ENCODE assay signal across 18 cellular contexts in genomic region chr19:46361915-46362314, GRCh38. TPM values are rescaled to one million over a fixed set of nuclear protein-coding genes. Genes with fewer than 3 reads are reported as not detected.
A peak's percentile ranks its signal among the peaks of the same experiment; 100 is the strongest.
DNase-seq lines count a peak whose midpoint lies in the region; ATAC-seq and TF ChIP-seq lines count a peak whose summit lies in the region.
"Had no signal": no experiment of that assay in that cellular context is flagged by ENCODE, and none has a peak within 500 bp of the region (broad histone marks: within the 10 kb centered on the region; RNA-seq: fewer than 3 reads in every experiment).

No MANE protein-coding gene starts in this region.

- H3K9me3 Mint-ChIP-seq in activated CD8-positive, alpha-beta memory T cell treated with anti-CD3 and anti-CD28 coated beads, Interleukin-2, amount 10 ng/mL, durations not matched to agents 7 days and 5 days (ENCODE audit: low read depth): no peaks in the 10 kb centered on the region
- H3K9me3 Mint-ChIP-seq in activated naive CD8-positive, alpha-beta T cell treated with anti-CD3 and anti-CD28 coated beads, Interleukin-2, amount 50 U/mL, for 24 hours: no peaks in the 10 kb centered on the region
- no peaks in the 10 kb centered on the region for H3K9me3 Mint-ChIP-seq in natural killer cell
- H3K9me3 Mint-ChIP-seq: dendritic cell treated with granulocyte-macrophage colony-stimulating factor and Interleukin-4, amounts not matched to agents 40 ng/mL and 50 ng/mL, for 4 days; GM23338; neural crest cell had no signal

- ATAC-seq in activated CD8-positive, alpha-beta memory T cell treated with anti-CD3 and anti-CD28 coated beads, Interleukin-2, amount 10 ng/mL, durations not matched to agents 7 days and 5 days: peak; percentile 69
- ATAC-seq in activated naive CD8-positive, alpha-beta T cell treated with anti-CD3 and anti-CD28 coated beads, Interleukin-2, amount 50 U/mL, for 24 hours: no peak
- peak; percentile 74 to 87 (median 75) for ATAC-seq in natural killer cell
- no peak for ATAC-seq in upper lobe of left lung (ENCODE audit: low FRiP score in 2 of 2)
- ATAC-seq: esophagus mucosa, GM23338 had no signal

- intact Hi-C loops in natural killer cell (cut with micrococcal nuclease): loop anchor here (5.0 kb wide), 1 partner anchor 95 kb away; no protein-coding TSS in a partner anchor

- peaks cover 34% of the 10 kb centered on the region for H3K4me1 Mint-ChIP-seq in activated CD8-positive, alpha-beta memory T cell treated with anti-CD3 and anti-CD28 coated beads, Interleukin-2, amount 10 ng/mL, durations not matched to agents 7 days and 5 days
- peaks cover 32% of the 10 kb centered on the region for H3K4me1 Mint-ChIP-seq in activated naive CD8-positive, alpha-beta T cell treated with anti-CD3 and anti-CD28 coated beads, Interleukin-2, amount 50 U/mL, for 24 hours
- peaks cover 46 to 52% of the 10 kb centered on the region in 2 donors for H3K4me1 Mint-ChIP-seq in natural killer cell
- H3K4me1 Mint-ChIP-seq: neural crest cell had no signal

- TF ChIP-seq CTCF in KMS-11 (conservative IDR thresholded peaks at IDR 0.05; ENCODE audit: low read depth, low read length): no peak
- no peak for TF ChIP-seq CTCF in natural killer cell (IDR thresholded peaks at IDR 0.05)
- no peak for TF ChIP-seq CTCF in upper lobe of left lung (IDR thresholded peaks at IDR 0.05)

- CTCF ChIA-PET in activated CD8-positive, alpha-beta memory T cell treated with anti-CD3 and anti-CD28 coated beads, Interleukin-2, amount 10 ng/mL, durations not matched to agents 7 days and 5 days (lab: Charles Lee): interaction anchor here (0.7 to 1.9 kb wide), 4 partner anchors 11 to 248 kb away, joined by 3 to 11 read pairs (median 3); partner anchors contain the start of gene PPP5C

- H3K27me3 Mint-ChIP-seq in activated CD8-positive, alpha-beta memory T cell treated with anti-CD3 and anti-CD28 coated beads, Interleukin-2, amount 10 ng/mL, durations not matched to agents 7 days and 5 days: no peaks in the 10 kb centered on the region
- H3K27me3 Mint-ChIP-seq in activated naive CD8-positive, alpha-beta T cell treated with anti-CD3 and anti-CD28 coated beads, Interleukin-2, amount 50 U/mL, for 24 hours: no peaks in the 10 kb centered on the region
- H3K27me3 Mint-ChIP-seq in natural killer cell (ENCODE audit: low read depth in 2 of 2): no peaks in the 10 kb centered on the region
- H3K27me3 Mint-ChIP-seq: dendritic cell treated with granulocyte-macrophage colony-stimulating factor and Interleukin-4, amounts not matched to agents 40 ng/mL and 50 ng/mL, for 4 days had no signal

- peaks cover 2% of the 10 kb centered on the region; the same call in 1 of the 2 replicates for H3K36me3 ChIP-seq in KMS-11 (ENCODE audit: insufficient read depth)
- peaks cover 0 to 48% (median 29%) of the 10 kb centered on the region in 4 donors for H3K36me3 ChIP-seq in upper lobe of left lung

- H3K27ac Mint-ChIP-seq in activated CD8-positive, alpha-beta memory T cell treated with anti-CD3 and anti-CD28 coated beads, Interleukin-2, amount 10 ng/mL, durations not matched to agents 7 days and 5 days: peak overlapping the region; percentile 78
- H3K27ac Mint-ChIP-seq in activated naive CD8-positive, alpha-beta T cell treated with anti-CD3 and anti-CD28 coated beads, Interleukin-2, amount 50 U/mL, for 24 hours: peak overlapping the region; percentile 53
- H3K27ac Mint-ChIP-seq in natural killer cell: peak overlapping the region; percentile 27 to 85
- H3K27ac Mint-ChIP-seq: dendritic cell treated with granulocyte-macrophage colony-stimulating factor and Interleukin-4, amounts not matched to agents 40 ng/mL and 50 ng/mL, for 4 days; GM23338 had no signal

- H3K27ac ChIP-seq in KMS-11: no peak overlapping the region
- no peak overlapping the region for H3K27ac ChIP-seq in upper lobe of left lung

- H3K4me3 ChIP-seq in KMS-11 (IDR thresholded peaks at IDR 0.05; ENCODE audit: insufficient read depth, low read depth, low read length): no peak overlapping the region
- no peak overlapping the region for H3K4me3 ChIP-seq in upper lobe of left lung
- H3K4me3 ChIP-seq: GM23338, lung had no signal

- no peak overlapping the region for H3K9ac ChIP-seq in KMS-11

- 51 to 64% methylated on average over 2 of the region's 2 CpGs for WGBS in upper lobe of left lung, 2 donors

- H3K4me1 ChIP-seq in KMS-11 (ENCODE audit: low read depth, poor library complexity, severe bottlenecking) (peaks cover 19% of the 10 kb centered on the region), upper lobe of left lung (no peaks in the 10 kb centered on the region)

- peaks cover 5% of the 10 kb centered on the region for H4K20me1 ChIP-seq in KMS-11 (ENCODE audit: insufficient read depth)

- H3K4me2 ChIP-seq in KMS-11: peak overlapping the region; percentile 39; the same call in 1 of the 2 replicates
- H3K4me2 ChIP-seq: GM23338 had no signal

- H3K4me3 Mint-ChIP-seq in activated CD8-positive, alpha-beta memory T cell treated with anti-CD3 and anti-CD28 coated beads, Interleukin-2, amount 10 ng/mL, durations not matched to agents 7 days and 5 days: peak overlapping the region; percentile 68
- H3K4me3 Mint-ChIP-seq in activated naive CD8-positive, alpha-beta T cell treated with anti-CD3 and anti-CD28 coated beads, Interleukin-2, amount 50 U/mL, for 24 hours: peak overlapping the region; percentile 40
- H3K4me3 Mint-ChIP-seq in natural killer cell: peak overlapping the region; percentile 92
- H3K4me3 Mint-ChIP-seq: dendritic cell treated with granulocyte-macrophage colony-stimulating factor and Interleukin-4, amounts not matched to agents 40 ng/mL and 50 ng/mL, for 4 days; GM23338; neural crest cell had no signal

- H3K27me3 ChIP-seq in KMS-11 (ENCODE audit: insufficient read depth, low read depth) (no peaks in the 10 kb centered on the region), upper lobe of left lung (no peaks in the 10 kb centered on the region)

- no peak overlapping the region for H2AFZ ChIP-seq in KMS-11 (ENCODE audit: low read depth)
- H2AFZ ChIP-seq: GM23338 had no signal

- H3K36me3 Mint-ChIP-seq in activated CD8-positive, alpha-beta memory T cell treated with anti-CD3 and anti-CD28 coated beads, Interleukin-2, amount 10 ng/mL, durations not matched to agents 7 days and 5 days: peaks cover 20% of the 10 kb centered on the region
- peaks cover 50% of the 10 kb centered on the region for H3K36me3 Mint-ChIP-seq in activated naive CD8-positive, alpha-beta T cell treated with anti-CD3 and anti-CD28 coated beads, Interleukin-2, amount 50 U/mL, for 24 hours (ENCODE audit: low read depth)
- H3K36me3 Mint-ChIP-seq in natural killer cell: no peaks in the 10 kb centered on the region

- TF ChIP-seq EP300 in upper lobe of left lung (IDR thresholded peaks at IDR 0.05): no peak

- TF ChIP-seq POLR2A in upper lobe of left lung (IDR thresholded peaks at IDR 0.05): no peak

- H3K79me2 ChIP-seq in KMS-11 (ENCODE audit: insufficient read depth, low read depth): peaks cover 30% of the 10 kb centered on the region; the same call in 1 of the 2 replicates

- no peak for DNase-seq in activated CD8-positive, alpha-beta memory T cell treated with anti-CD3 and anti-CD28 coated beads, Interleukin-2, amount 10 ng/mL, durations not matched to agents 7 days and 5 days
- no peak for DNase-seq in activated CD8-positive, alpha-beta memory T cell treated with anti-CD3 and anti-CD28 coated beads, Interleukin-2, amount 50 U/mL, for 4 hours
- no peak for DNase-seq in activated naive CD8-positive, alpha-beta T cell treated with anti-CD3 and anti-CD28 coated beads, Interleukin-2, amount 50 U/mL, for 24 hours
- DNase-seq in natural killer cell: no peak
- DNase-seq in upper lobe of left lung: no peak
- no peak for DNase-seq in NCI-H2081 (lab: John Stamatoyannopoulos, UW)
- no peak for DNase-seq in midbrain (lab: John Stamatoyannopoulos, UW)
- DNase-seq: ACHN; activated CD4-positive, CD25-positive, alpha-beta regulatory T cell; Caco-2; KG1; NCI-H1417 had no signal

- H3K9me3 ChIP-seq in upper lobe of left lung: no peaks in the 10 kb centered on the region
- H3K9me3 ChIP-seq: Caco-2 had no signal

RNA-seq across cellular contexts. Expression of gene PPP5C, which starts 15.0 kb away (rescaled TPM):
- total RNA-seq in activated CD8-positive, alpha-beta memory T cell treated with anti-CD3 and anti-CD28 coated beads, Interleukin-2, amount 10 ng/mL, durations not matched to agents 7 days and 5 days: 100 to 1,000 TPM in 1 of 2 experiments, 10 to 100 TPM in 1; 99.2 to 110 TPM
- 100 to 1,000 TPM in 1 of 3 donors, 10 to 100 TPM in 2; 95.4 to 106 (median 98.4) TPM for total RNA-seq in natural killer cell
- total RNA-seq in upper lobe of left lung: 100 to 1,000 TPM in 1 of 6 donors, 10 to 100 TPM in 5; 54.7 to 120 (median 66.0) TPM

RNA-seq across cellular contexts. Expression of gene CCDC8, which starts 51.4 kb away (rescaled TPM):
- total RNA-seq in activated CD8-positive, alpha-beta memory T cell treated with anti-CD3 and anti-CD28 coated beads, Interleukin-2, amount 10 ng/mL, durations not matched to agents 7 days and 5 days: not detected
- total RNA-seq in natural killer cell (not detected), upper lobe of left lung (10 to 100 TPM in 2 of 6 donors, 1 to 10 TPM in 4; 6.0 to 14.3 (median 8.3) TPM)

Comparison
In these comparisons a context has a peak if more than half of its experiments do, and no peak if none do; other contexts are left out.
1. ATAC-seq: peak in activated CD8-positive, alpha-beta memory T cell treated with anti-CD3 and anti-CD28 coated beads, Interleukin-2, amount 10 ng/mL, durations not matched to agents 7 days and 5 days (single experiment) and natural killer cell (3 of 3); none in activated naive CD8-positive, alpha-beta T cell treated with anti-CD3 and anti-CD28 coated beads, Interleukin-2, amount 50 U/mL, for 24 hours (single experiment) and upper lobe of left lung (0 of 2).
2. H3K4me3 Mint-ChIP-seq: peak in every context shown above with its lines; median percentile 92 in natural killer cell; 68 in activated CD8-positive, alpha-beta memory T cell treated with anti-CD3 and anti-CD28 coated beads, Interleukin-2, amount 10 ng/mL, durations not matched to agents 7 days and 5 days; 40 in activated naive CD8-positive, alpha-beta T cell treated with anti-CD3 and anti-CD28 coated beads, Interleukin-2, amount 50 U/mL, for 24 hours.
3. RNA of gene CCDC8, which starts 51.4 kb away (total RNA-seq): 6.0 to 14.3 TPM in upper lobe of left lung; not detected in activated CD8-positive, alpha-beta memory T cell treated with anti-CD3 and anti-CD28 coated beads, Interleukin-2, amount 10 ng/mL, durations not matched to agents 7 days and 5 days and not detected in natural killer cell; every median in the first group is over 4 times any median in the second.
4. Peak in every context shown above with its lines, with median percentiles within 50 percentile points of each other: H3K27ac Mint-ChIP-seq.